ENCODE assay signal across 10 cellular contexts in the genomic region with DNA sequence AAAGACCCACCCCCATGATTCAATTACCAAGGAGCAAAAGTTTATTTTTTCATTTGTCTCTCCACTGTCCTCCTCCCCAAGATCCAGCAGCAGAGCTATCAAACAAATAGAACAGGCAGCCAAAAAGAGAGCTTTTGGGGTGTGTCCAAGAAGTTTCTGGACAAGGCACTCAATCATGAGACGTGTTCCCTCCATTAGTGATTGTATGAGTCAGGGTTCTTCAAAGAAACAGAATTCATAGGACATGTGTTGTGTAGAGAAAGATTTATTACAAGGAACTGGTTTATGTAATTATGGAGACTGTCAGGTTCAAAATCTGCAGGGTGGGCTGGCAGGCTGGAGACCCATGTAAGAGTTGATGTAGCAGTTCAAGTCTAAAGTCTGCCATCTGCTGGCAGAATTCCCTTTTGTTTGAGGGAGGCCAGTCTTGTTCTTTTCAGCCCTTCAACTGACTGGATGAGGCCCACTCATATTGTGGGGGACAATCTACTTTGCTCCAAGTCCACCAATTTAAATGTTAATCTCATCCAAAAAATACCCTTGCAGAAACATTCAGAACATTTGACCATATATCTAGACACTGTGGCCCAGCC.
A peak's percentile ranks its signal among the peaks of the same experiment; 100 is the strongest.
DNase-seq lines count a peak whose midpoint lies in the region; ATAC-seq and TF ChIP-seq lines count a peak whose summit lies in the region.
"Had no signal": no experiment of that assay in that cellular context is flagged by ENCODE, and none has a peak within 500 bp of the region (broad histone marks: within the 10 kb centered on the region; RNA-seq: fewer than 3 reads in every experiment).

No MANE protein-coding gene starts in this region.

- H3K36me3 ChIP-seq in neural progenitor cell: no peaks in the 10 kb centered on the region

- no peaks in the 10 kb centered on the region for H3K27me3 Mint-ChIP-seq in neural progenitor cell (ENCODE audit: insufficient read depth, low read depth)
- no peaks in the 10 kb centered on the region for H3K27me3 Mint-ChIP-seq in natural killer cell treated with Interleukin-12 subunit alpha and Interleukin-12 subunit beta and Interleukin-15 and Interleukin-18, amount 100 ng/mL, for 72 hours

- H3K27ac ChIP-seq in neural progenitor cell: no peak overlapping the region
- H3K27ac ChIP-seq: dorsolateral prefrontal cortex had no signal

- no peaks in the 10 kb centered on the region for H3K36me3 Mint-ChIP-seq in neural progenitor cell
- H3K36me3 Mint-ChIP-seq in natural killer cell treated with Interleukin-12 subunit alpha and Interleukin-12 subunit beta and Interleukin-15 and Interleukin-18, amount 100 ng/mL, for 72 hours: no peaks in the 10 kb centered on the region

- H3K4me3 ChIP-seq in neural progenitor cell: no peak overlapping the region
- H3K4me3 ChIP-seq: dorsolateral prefrontal cortex had no signal

- H3K4me1 ChIP-seq in neural progenitor cell: no peaks in the 10 kb centered on the region

- H3F3A ChIP-seq in neural progenitor cell (ENCODE audit: low read depth): no peaks in the 10 kb centered on the region

- H3K79me2 ChIP-seq in neural progenitor cell (ENCODE audit: low read depth): no peaks in the 10 kb centered on the region

- H3K27ac Mint-ChIP-seq in neural progenitor cell: no peak overlapping the region
- H3K27ac Mint-ChIP-seq in natural killer cell treated with Interleukin-12 subunit alpha and Interleukin-12 subunit beta and Interleukin-15 and Interleukin-18, amount 100 ng/mL, for 72 hours: no peak overlapping the region
- H3K27ac Mint-ChIP-seq: activated T-helper 1 cell treated with anti-CD3 and anti-CD28 coated beads, Interleukin-12 subunit alpha, Interleukin-12 subunit beta, Interleukin-2, Interleukin-4 antibody, amounts not matched to agents 30 ng/mL and 10 ng/mL and 1 ng/mL, durations not matched to agents 14 hours and 24 hours and 36 hours had no signal

- DNase-seq in LHCN-M2 (ENCODE audit: low read depth): peak; percentile 2
- peak; percentile 5 for DNase-seq in astrocyte of the hippocampus (ENCODE audit: low read depth, low spot score)
- peak; percentile 38 for DNase-seq in neural progenitor cell (ENCODE audit: low spot score)
- no peak for DNase-seq in activated effector memory CD4-positive, alpha-beta T cell treated with anti-CD3 and anti-CD28 coated beads, Interleukin-2, amount 50 U/mL, for 16 hours
- DNase-seq in CD1c-positive myeloid dendritic cell (ENCODE audit: extremely low spot score): no peak
- no peak for DNase-seq in natural killer cell treated with Interleukin-12 subunit alpha and Interleukin-12 subunit beta and Interleukin-15 and Interleukin-18, amount 100 ng/mL, for 72 hours (ENCODE audit: low spot score)
- DNase-seq: dorsolateral prefrontal cortex, NCI-H2029 treated with DMSO at 0.1 percent for 48 hours had no signal

- H3K4me1 Mint-ChIP-seq in neural progenitor cell: no peaks in the 10 kb centered on the region
- H3K4me1 Mint-ChIP-seq in natural killer cell treated with Interleukin-12 subunit alpha and Interleukin-12 subunit beta and Interleukin-15 and Interleukin-18, amount 100 ng/mL, for 72 hours (ENCODE audit: low read depth in 2 of 2): no peaks in the 10 kb centered on the region

- H3K4me3 Mint-ChIP-seq in neural progenitor cell: no peak overlapping the region
- H3K4me3 Mint-ChIP-seq in natural killer cell treated with Interleukin-12 subunit alpha and Interleukin-12 subunit beta and Interleukin-15 and Interleukin-18, amount 100 ng/mL, for 72 hours: no peak overlapping the region
- H3K4me3 Mint-ChIP-seq: activated T-helper 1 cell treated with anti-CD3 and anti-CD28 coated beads, Interleukin-12 subunit alpha, Interleukin-12 subunit beta, Interleukin-2, Interleukin-4 antibody, amounts not matched to agents 30 ng/mL and 10 ng/mL and 1 ng/mL, durations not matched to agents 14 hours and 24 hours and 36 hours had no signal

- H4K20me1 ChIP-seq in neural progenitor cell (ENCODE audit: low read depth): no peaks in the 10 kb centered on the region

- no peak overlapping the region for H3K4me2 ChIP-seq in neural progenitor cell

- no peaks in the 10 kb centered on the region for H3K9me3 ChIP-seq in neural progenitor cell (ENCODE audit: low read depth)

- no peaks in the 10 kb centered on the region for H3K9me3 Mint-ChIP-seq in neural progenitor cell
- H3K9me3 Mint-ChIP-seq in natural killer cell treated with Interleukin-12 subunit alpha and Interleukin-12 subunit beta and Interleukin-15 and Interleukin-18, amount 100 ng/mL, for 72 hours: peaks cover 3% of the 10 kb centered on the region
- H3K9me3 Mint-ChIP-seq: activated T-helper 1 cell treated with anti-CD3 and anti-CD28 coated beads, Interleukin-12 subunit alpha, Interleukin-12 subunit beta, Interleukin-2, Interleukin-4 antibody, amounts not matched to agents 30 ng/mL and 10 ng/mL and 1 ng/mL, durations not matched to agents 14 hours and 24 hours and 36 hours had no signal

- ATAC-seq in natural killer cell treated with Interleukin-12 subunit alpha and Interleukin-12 subunit beta and Interleukin-15 and Interleukin-18, amount 100 ng/mL, for 72 hours: no peak

- H2AFZ ChIP-seq in neural progenitor cell (replicated peaks): no peak overlapping the region

- no peak overlapping the region for H3K9ac ChIP-seq in neural progenitor cell

- TF ChIP-seq CTCF in GM12873 (IDR thresholded peaks at IDR 0.05; ENCODE audit: insufficient read depth, low read depth, low read length, missing control alignments) (peak; percentile 41), neural progenitor cell (IDR thresholded peaks at IDR 0.05) (peak; percentile 46)

- no peaks in the 10 kb centered on the region for H3K27me3 ChIP-seq in neural progenitor cell
- H3K27me3 ChIP-seq: dorsolateral prefrontal cortex had no signal

Comparison
In these comparisons a context has a peak if more than half of its experiments do, and no peak if none do; other contexts are left out.
1. DNase-seq: peak in LHCN-M2 (single experiment), astrocyte of the hippocampus (single experiment) and neural progenitor cell (single experiment); none in activated effector memory CD4-positive, alpha-beta T cell treated with anti-CD3 and anti-CD28 coated beads, Interleukin-2, amount 50 U/mL, for 16 hours (single experiment), CD1c-positive myeloid dendritic cell (single experiment) and natural killer cell treated with Interleukin-12 subunit alpha and Interleukin-12 subunit beta and Interleukin-15 and Interleukin-18, amount 100 ng/mL, for 72 hours (single experiment).